In the genomic region with DNA sequence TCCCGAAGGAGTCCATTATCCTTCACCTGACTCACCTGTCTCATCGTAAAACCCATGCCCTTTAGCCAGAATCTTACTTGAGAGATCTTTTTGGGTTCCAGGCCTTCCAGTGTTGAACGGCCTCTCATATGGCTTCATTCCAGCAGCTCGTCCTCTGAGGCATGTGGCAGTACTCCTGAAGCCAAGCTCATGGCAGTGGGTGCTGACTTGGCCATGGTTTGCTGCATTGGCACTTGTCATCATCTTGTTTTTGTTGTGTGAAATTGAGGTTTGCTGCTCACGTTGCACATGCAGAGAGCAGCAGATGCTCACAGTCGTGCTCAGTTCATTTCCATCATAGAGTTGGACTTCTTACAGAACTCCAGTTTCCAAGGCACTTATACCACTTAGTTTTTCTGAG, we compare ENCODE assay signal across 1 cellular context.
TF ChIP-seq lines count a peak whose summit lies in the region.

No MANE protein-coding gene starts in this region.

TF ChIP-seq in SK-N-SH treated with all-trans-retinoic acid at 6 μM for 48 hours, 23 proteins besides CTCF, POLR2A, EP300 and RAD21 (continued from another document):
- TF ChIP-seq, protein P1, sequence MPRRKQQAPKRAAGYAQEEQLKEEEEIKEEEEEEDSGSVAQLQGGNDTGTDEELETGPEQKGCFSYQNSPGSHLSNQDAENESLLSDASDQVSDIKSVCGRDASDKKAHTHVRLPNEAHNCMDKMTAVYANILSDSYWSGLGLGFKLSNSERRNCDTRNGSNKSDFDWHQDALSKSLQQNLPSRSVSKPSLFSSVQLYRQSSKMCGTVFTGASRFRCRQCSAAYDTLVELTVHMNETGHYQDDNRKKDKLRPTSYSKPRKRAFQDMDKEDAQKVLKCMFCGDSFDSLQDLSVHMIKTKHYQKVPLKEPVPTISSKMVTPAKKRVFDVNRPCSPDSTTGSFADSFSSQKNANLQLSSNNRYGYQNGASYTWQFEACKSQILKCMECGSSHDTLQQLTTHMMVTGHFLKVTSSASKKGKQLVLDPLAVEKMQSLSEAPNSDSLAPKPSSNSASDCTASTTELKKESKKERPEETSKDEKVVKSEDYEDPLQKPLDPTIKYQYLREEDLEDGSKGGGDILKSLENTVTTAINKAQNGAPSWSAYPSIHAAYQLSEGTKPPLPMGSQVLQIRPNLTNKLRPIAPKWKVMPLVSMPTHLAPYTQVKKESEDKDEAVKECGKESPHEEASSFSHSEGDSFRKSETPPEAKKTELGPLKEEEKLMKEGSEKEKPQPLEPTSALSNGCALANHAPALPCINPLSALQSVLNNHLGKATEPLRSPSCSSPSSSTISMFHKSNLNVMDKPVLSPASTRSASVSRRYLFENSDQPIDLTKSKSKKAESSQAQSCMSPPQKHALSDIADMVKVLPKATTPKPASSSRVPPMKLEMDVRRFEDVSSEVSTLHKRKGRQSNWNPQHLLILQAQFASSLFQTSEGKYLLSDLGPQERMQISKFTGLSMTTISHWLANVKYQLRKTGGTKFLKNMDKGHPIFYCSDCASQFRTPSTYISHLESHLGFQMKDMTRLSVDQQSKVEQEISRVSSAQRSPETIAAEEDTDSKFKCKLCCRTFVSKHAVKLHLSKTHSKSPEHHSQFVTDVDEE (CRISPR knock-in tag; IDR thresholded peaks at IDR 0.05): no peak
- TF ChIP-seq ARNTL (CRISPR knock-in tag; IDR thresholded peaks at IDR 0.05; ENCODE audit: borderline replicate concordance, low read depth): no peak
- TF ChIP-seq, protein P2, sequence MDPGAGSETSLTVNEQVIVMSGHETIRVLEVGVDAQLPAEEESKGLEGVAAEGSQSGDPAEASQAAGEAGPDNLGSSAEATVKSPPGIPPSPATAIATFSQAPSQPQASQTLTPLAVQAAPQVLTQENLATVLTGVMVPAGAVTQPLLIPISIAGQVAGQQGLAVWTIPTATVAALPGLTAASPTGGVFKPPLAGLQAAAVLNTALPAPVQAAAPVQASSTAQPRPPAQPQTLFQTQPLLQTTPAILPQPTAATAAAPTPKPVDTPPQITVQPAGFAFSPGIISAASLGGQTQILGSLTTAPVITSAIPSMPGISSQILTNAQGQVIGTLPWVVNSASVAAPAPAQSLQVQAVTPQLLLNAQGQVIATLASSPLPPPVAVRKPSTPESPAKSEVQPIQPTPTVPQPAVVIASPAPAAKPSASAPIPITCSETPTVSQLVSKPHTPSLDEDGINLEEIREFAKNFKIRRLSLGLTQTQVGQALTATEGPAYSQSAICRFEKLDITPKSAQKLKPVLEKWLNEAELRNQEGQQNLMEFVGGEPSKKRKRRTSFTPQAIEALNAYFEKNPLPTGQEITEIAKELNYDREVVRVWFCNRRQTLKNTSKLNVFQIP (CRISPR knock-in tag; IDR thresholded peaks at IDR 0.05; ENCODE audit: borderline replicate concordance, low read depth): no peak
